23 cellular contexts compared by ENCODE assay signal in the genomic region with DNA sequence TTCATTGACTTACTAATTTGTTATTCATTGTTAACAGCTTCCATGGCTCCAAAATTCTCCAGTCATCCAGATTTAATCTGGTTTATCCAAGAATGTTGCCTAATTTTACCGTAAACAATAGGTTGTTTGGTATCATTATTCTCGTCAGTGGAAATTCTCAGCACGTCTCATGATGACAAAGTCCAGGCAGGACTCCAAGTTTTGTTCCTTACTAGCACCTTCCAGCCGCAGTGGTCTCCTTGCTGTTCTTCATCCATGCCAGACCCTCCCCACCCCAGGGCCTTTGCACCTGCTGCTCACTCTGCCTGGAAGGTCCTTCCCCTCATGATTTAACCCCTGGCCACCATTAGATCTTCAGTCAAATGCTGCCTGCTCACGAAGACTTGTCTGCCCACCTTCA. TPM values are rescaled to one million over a fixed set of nuclear protein-coding genes. Genes with fewer than 3 reads are reported as not detected.
A peak's percentile ranks its signal among the peaks of the same experiment; 100 is the strongest.
DNase-seq lines count a peak whose midpoint lies in the region; ATAC-seq and TF ChIP-seq lines count a peak whose summit lies in the region.
"Had no signal": no experiment of that assay in that cellular context is flagged by ENCODE, and none has a peak within 500 bp of the region (broad histone marks: within the 10 kb centered on the region; RNA-seq: fewer than 3 reads in every experiment).

No MANE protein-coding gene starts in this region.

- H3K18ac ChIP-seq in IMR-90 (ENCODE audit: low read depth, low read length) = no peak overlapping the region

- no peak overlapping the region for H4K8ac ChIP-seq in IMR-90 (ENCODE audit: low read depth in 2 of 2, low read length in 2 of 2)

- in situ Hi-C loops in IMR-90 (cut with MboI; ENCODE audit: low sequenced_read_pairs) = no loop called here

- H3K23ac ChIP-seq in IMR-90 (ENCODE audit: low read depth, low read length) = no peak overlapping the region

- 100% methylated on average over 2 of the region's 5 CpGs; no CpG with 5 or more reads in 1 of the 2 experiments for WGBS in IMR-90 (ENCODE audit: extremely low coverage in 2 of 2, insufficient read length in 1 of 2), 2 experiments
- 65 to 73% (median 67%) methylated on average over 5 of the region's 5 CpGs for WGBS in psoas muscle, 3 donors

- CTCF ChIA-PET in CD4-positive, alpha-beta memory T cell (lab: Charles Lee; ENCODE audit: partially characterized antibody) = interaction anchor here (1.2 kb wide), 1 partner anchor 26 kb away, joined by 4 read pairs; no protein-coding TSS in a partner anchor
- CTCF ChIA-PET in IMR-90 (lab: Yijun Ruan, JAX) = no interaction called here
- CTCF ChIA-PET in activated naive CD4-positive, alpha-beta T cell treated with anti-CD3 and anti-CD28 coated beads, Interleukin-2, amount 10 ng/mL, durations not matched to agents 7 days and 5 days (lab: Charles Lee) = no interaction called here

- H2AK5ac ChIP-seq in IMR-90 (ENCODE audit: low read depth, low read length) = 0 out of 2 replicates have a peak overlapping the region, but pooled peaks have one; percentile 5

- H3K27me3 ChIP-seq in CD4-positive, alpha-beta memory T cell (ENCODE audit: insufficient read depth, low read length) = no peaks in the 10 kb centered on the region
- no peaks in the 10 kb centered on the region for H3K27me3 ChIP-seq in IMR-90 (ENCODE audit: control insufficient read depth, insufficient read depth, low read length)
- no peaks in the 10 kb centered on the region for H3K27me3 ChIP-seq in breast epithelium
- H3K27me3 ChIP-seq in psoas muscle (ENCODE audit: insufficient read depth in 3 of 3, low read length in 2 of 3) = no peaks in the 10 kb centered on the region
- H3K27me3 ChIP-seq: ascending aorta, SJSA1 had no signal

- no peak overlapping the region for H4K91ac ChIP-seq in IMR-90 (ENCODE audit: insufficient read depth, low read depth, low read length)

- H3K4me1 Mint-ChIP-seq in CD4-positive, alpha-beta memory T cell = peaks cover 26 to 54% (median 41%) of the 10 kb centered on the region in 4 donors
- H3K4me1 Mint-ChIP-seq in activated naive CD4-positive, alpha-beta T cell treated with anti-CD3 and anti-CD28 coated beads, Interleukin-2, amount 10 ng/mL, durations not matched to agents 7 days and 5 days = peaks cover 17% of the 10 kb centered on the region
- H3K4me1 Mint-ChIP-seq: GM23338 had no signal

- H2AFZ ChIP-seq in IMR-90 (replicated peaks; ENCODE audit: low read length, poor library complexity) = no peak overlapping the region
- H2AFZ ChIP-seq: GM23338, parathyroid adenoma had no signal

- no peak overlapping the region for H3K4me2 ChIP-seq in IMR-90 (ENCODE audit: low read depth, low read length)
- H3K4me2 ChIP-seq: GM23338 had no signal

- no peak overlapping the region for H3K4ac ChIP-seq in IMR-90 (ENCODE audit: low read depth, low read length)

- dilution Hi-C loops in IMR-90 (cut with HindIII; ENCODE audit: low sequenced_read_pairs, unreplicated experiment) = no loop called here

- H2BK5ac ChIP-seq in IMR-90 (ENCODE audit: low read depth, low read length, poor library complexity, severe bottlenecking) = no peak overlapping the region

- ATAC-seq in IMR-90 (ENCODE audit: low read depth) = no peak
- ATAC-seq in psoas muscle = no peak
- no peak for ATAC-seq in HG03039 (IDR thresholded peaks at IDR 0.05; ENCODE audit: unreplicated experiment)
- ATAC-seq: GM23338, right cardiac atrium had no signal

- no peak for TF ChIP-seq RAD21 in IMR-90 (IDR thresholded peaks at IDR 0.05; ENCODE audit: low read length)

- no peak overlapping the region for H3K9ac ChIP-seq in IMR-90 (ENCODE audit: low read depth, low read length)
- H3K9ac ChIP-seq: parathyroid adenoma had no signal

- TF ChIP-seq CTCF in IMR-90 (conservative IDR thresholded peaks at IDR 0.05; ENCODE audit: low read depth, low read length) = no peak
- no peak for TF ChIP-seq CTCF in breast epithelium (IDR thresholded peaks at IDR 0.05)
- no peak for TF ChIP-seq CTCF in psoas muscle (IDR thresholded peaks at IDR 0.05)

- no peak overlapping the region for H2BK120ac ChIP-seq in IMR-90 (ENCODE audit: low read depth, low read length)

- peaks cover 38% of the 10 kb centered on the region for H3K4me1 ChIP-seq in CD4-positive, alpha-beta memory T cell (ENCODE audit: insufficient read depth, low read length)
- H3K4me1 ChIP-seq in IMR-90 (ENCODE audit: control insufficient read depth, insufficient read depth, low read length) (peaks cover 23% of the 10 kb centered on the region), breast epithelium (peaks cover 2 to 19% of the 10 kb centered on the region in 2 donors), psoas muscle (peaks cover 27% of the 10 kb centered on the region)

- H3K9me1 ChIP-seq in IMR-90 (ENCODE audit: insufficient read depth, low read length) = peaks cover 33% of the 10 kb centered on the region

- H3K27ac Mint-ChIP-seq in CD4-positive, alpha-beta memory T cell = peak overlapping the region; percentile 65 to 91 (median 85)
- no peak overlapping the region for H3K27ac Mint-ChIP-seq in activated naive CD4-positive, alpha-beta T cell treated with anti-CD3 and anti-CD28 coated beads, Interleukin-2, amount 10 ng/mL, durations not matched to agents 7 days and 5 days
- H3K27ac Mint-ChIP-seq: activated naive CD8-positive, alpha-beta T cell; GM23338 had no signal

- H3K27me3 Mint-ChIP-seq in CD4-positive, alpha-beta memory T cell = no peaks in the 10 kb centered on the region
- H3K27me3 Mint-ChIP-seq in activated naive CD4-positive, alpha-beta T cell treated with anti-CD3 and anti-CD28 coated beads, Interleukin-2, amount 10 ng/mL, durations not matched to agents 7 days and 5 days = no peaks in the 10 kb centered on the region
- H3K27me3 Mint-ChIP-seq: activated CD4-positive, alpha-beta memory T cell treated with anti-CD3 and anti-CD28 coated beads for 36 hours; activated naive CD8-positive, alpha-beta T cell; dendritic cell treated with granulocyte-macrophage colony-stimulating factor and Interleukin-4, amounts not matched to agents 40 ng/mL and 50 ng/mL, for 4 days; T-cell had no signal

- intact Hi-C loops in CD4-positive, alpha-beta memory T cell (cut with micrococcal nuclease) = no loop called here
- intact Hi-C loops in IMR-90 (cut with micrococcal nuclease) = no loop called here
- intact Hi-C loops in breast epithelium (cut with DNase I; ENCODE audit: low total_unique reads) = no loop called here
- intact Hi-C loops in psoas muscle (cut with DNase I) = no loop called here

- no peak for DNase-seq in CD4-positive, alpha-beta memory T cell
- DNase-seq in IMR-90 (no peak), breast epithelium (ENCODE audit: low spot score in 2 of 2) (no peak), psoas muscle (no peak), activated T-cell treated with anti-CD3 and anti-CD28 coated beads for 4 hours (no peak)
- DNase-seq in activated naive CD4-positive, alpha-beta T cell treated with anti-CD3 and anti-CD28 coated beads, Interleukin-2, amount 10 ng/mL, durations not matched to agents 7 days and 5 days = no peak
- DNase-seq: activated CD4-positive, alpha-beta memory T cell treated with anti-CD3 and anti-CD28 coated beads for 36 hours; activated CD8-positive, alpha-beta memory T cell treated with anti-CD3 and anti-CD28 coated beads, Interleukin-2, amount 50 U/mL, for 48 hours; DMS 273 treated with DMSO at 0.1 percent for 48 hours; NCI-H1105; NCI-H187 treated with DMSO at 0.1 percent for 48 hours; NCI-H524; right cardiac atrium; stimulated activated CD4-positive, alpha-beta T cell treated with anti-CD3 and anti-CD28 coated beads, Interleukin-2, amount 100 ng/mL, for 48 hours; T-cell had no signal

- no peak overlapping the region for H2AK9ac ChIP-seq in IMR-90 (replicated peaks; ENCODE audit: low read depth, low read length, poor library complexity)

- BruUV-seq in IMR-90 (replicated peaks; lab: Mats Ljungman, UMichigan) = no TSS peak

- H3K36me3 ChIP-seq in CD4-positive, alpha-beta memory T cell (ENCODE audit: insufficient read depth, low read length) = no peaks in the 10 kb centered on the region
- H3K36me3 ChIP-seq in IMR-90 (ENCODE audit: control insufficient read depth, insufficient read depth, low read length) = peaks cover 32% of the 10 kb centered on the region
- no peaks in the 10 kb centered on the region for H3K36me3 ChIP-seq in breast epithelium
- H3K36me3 ChIP-seq in psoas muscle (ENCODE audit: insufficient read depth in 1 of 2, low read depth in 1 of 2) = peaks cover 0 to 58% of the 10 kb centered on the region in 2 donors
- H3K36me3 ChIP-seq: SJSA1 had no signal

- TF ChIP-seq POLR2A in IMR-90 (IDR thresholded peaks at IDR 0.05; ENCODE audit: low read depth, low read length) (no peak), breast epithelium (IDR thresholded peaks at IDR 0.05) (no peak)

- POLR2A ChIA-PET in CD4-positive, alpha-beta memory T cell (lab: Charles Lee; ENCODE audit: partially characterized antibody) = no interaction called here
- POLR2A ChIA-PET in IMR-90 (lab: Charles Lee; ENCODE audit: unreplicated experiment) = no interaction called here

- no peak overlapping the region for H3K4me3 ChIP-seq in CD4-positive, alpha-beta memory T cell (ENCODE audit: low read length in 2 of 2)
- H3K4me3 ChIP-seq in IMR-90 (ENCODE audit: insufficient read depth, low read depth, low read length) = no peak overlapping the region
- no peak overlapping the region for H3K4me3 ChIP-seq in breast epithelium
- H3K4me3 ChIP-seq in psoas muscle = no peak overlapping the region
- H3K4me3 ChIP-seq: ascending aorta, GM23338, SJSA1 had no signal

- no peaks in the 10 kb centered on the region for H3K36me3 Mint-ChIP-seq in CD4-positive, alpha-beta memory T cell
- no peaks in the 10 kb centered on the region for H3K36me3 Mint-ChIP-seq in activated naive CD4-positive, alpha-beta T cell treated with anti-CD3 and anti-CD28 coated beads, Interleukin-2, amount 10 ng/mL, durations not matched to agents 7 days and 5 days
- H3K36me3 Mint-ChIP-seq: activated CD4-positive, alpha-beta memory T cell treated with anti-CD3 and anti-CD28 coated beads for 36 hours; activated naive CD8-positive, alpha-beta T cell; T-cell had no signal

- H3K27ac ChIP-seq in CD4-positive, alpha-beta memory T cell (ENCODE audit: low read depth, low read length) = no peak overlapping the region
- H3K27ac ChIP-seq in IMR-90 (ENCODE audit: insufficient read depth, low read length) = no peak overlapping the region
- peak overlapping the region; percentile 50 to 65 for H3K27ac ChIP-seq in breast epithelium
- peak overlapping the region; percentile 33 for H3K27ac ChIP-seq in psoas muscle
- H3K27ac ChIP-seq: ascending aorta, C4-2B, parathyroid adenoma, SJSA1 had no signal

- H3K79me1 ChIP-seq in IMR-90 (ENCODE audit: low read depth in 1 of 2, low read length in 2 of 2) = peaks cover 24 to 80% of the 10 kb centered on the region in 2 experiments

- 0 out of 3 replicates have a peak overlapping the region, but pooled peaks have one; percentile 17 for H2BK15ac ChIP-seq in IMR-90 (ENCODE audit: low read depth, low read length)

- H3K4me3 Mint-ChIP-seq in CD4-positive, alpha-beta memory T cell = peak overlapping the region in 7 of 8 donors; percentile 14 to 70 (median 57)
- no peak overlapping the region for H3K4me3 Mint-ChIP-seq in activated naive CD4-positive, alpha-beta T cell treated with anti-CD3 and anti-CD28 coated beads, Interleukin-2, amount 10 ng/mL, durations not matched to agents 7 days and 5 days
- H3K4me3 Mint-ChIP-seq: activated CD4-positive, alpha-beta memory T cell treated with anti-CD3 and anti-CD28 coated beads for 36 hours; activated naive CD8-positive, alpha-beta T cell; dendritic cell treated with granulocyte-macrophage colony-stimulating factor and Interleukin-4, amounts not matched to agents 40 ng/mL and 50 ng/mL, for 4 days; GM23338; T-cell had no signal

- no peak overlapping the region for H3K14ac ChIP-seq in IMR-90 (replicated peaks; ENCODE audit: low read depth, low read length)

- no peak overlapping the region for H2BK20ac ChIP-seq in IMR-90 (ENCODE audit: low read depth, low read length)

- peaks cover 11% of the 10 kb centered on the region for H4K20me1 ChIP-seq in IMR-90 (ENCODE audit: insufficient read depth, low read length)

- H3K56ac ChIP-seq in IMR-90 (ENCODE audit: extremely low read depth, insufficient read depth, low read length) = no peak overlapping the region

- H3K9me3 Mint-ChIP-seq in CD4-positive, alpha-beta memory T cell = no peaks in the 10 kb centered on the region
- no peaks in the 10 kb centered on the region for H3K9me3 Mint-ChIP-seq in activated naive CD4-positive, alpha-beta T cell treated with anti-CD3 and anti-CD28 coated beads, Interleukin-2, amount 10 ng/mL, durations not matched to agents 7 days and 5 days
- H3K9me3 Mint-ChIP-seq: activated CD4-positive, alpha-beta memory T cell treated with anti-CD3 and anti-CD28 coated beads for 36 hours; dendritic cell treated with granulocyte-macrophage colony-stimulating factor and Interleukin-4, amounts not matched to agents 40 ng/mL and 50 ng/mL, for 4 days; GM23338; T-cell had no signal

- H4K5ac ChIP-seq in IMR-90 (ENCODE audit: low read depth, low read length) = no peak overlapping the region

- H3K9me3 ChIP-seq in CD4-positive, alpha-beta memory T cell (ENCODE audit: control insufficient read depth in 1 of 2, low read length in 2 of 2) = no peaks in the 10 kb centered on the region
- H3K9me3 ChIP-seq in IMR-90 (ENCODE audit: control insufficient read depth, insufficient read depth, low read length) (no peaks in the 10 kb centered on the region), breast epithelium (no peaks in the 10 kb centered on the region), psoas muscle (no peaks in the 10 kb centered on the region)
- H3K9me3 ChIP-seq: ascending aorta, SJSA1 had no signal

RNA-seq across cellular contexts. Expression of a gene that starts 48.1 kb away (rescaled TPM):
- total RNA-seq in CD4-positive, alpha-beta memory T cell = 10 to 100 TPM; 32.5 to 33.5 TPM
- 100 to 1,000 TPM in 1 of 2 donors, 10 to 100 TPM in 1; 80.0 to 116 TPM for polyA plus RNA-seq in CD4-positive, alpha-beta memory T cell
- total RNA-seq in IMR-90 (2012; rRNA removed) = 35.7 and 59.7 TPM in 2 replicates
- 50.9 and 58.8 TPM in 2 replicates for polyA plus RNA-seq in IMR-90 (2012; rRNA removed)
- 22.3 and 26.0 TPM in 2 replicates for polyA plus RNA-seq in IMR-90 (2012; cell fraction: cytosol; rRNA removed)
- polyA plus RNA-seq in IMR-90 (2012; cell fraction: nucleus; rRNA removed; ENCODE audit: low replicate concordance) = 10.2 and 27.2 TPM in 2 replicates
- total RNA-seq in breast epithelium = 10 to 100 TPM; 32.6 to 47.2 (median 44.5) TPM
- 100 to 1,000 TPM in 1 of 4 donors, 10 to 100 TPM in 3; 64.2 to 121 (median 89.5) TPM for total RNA-seq in psoas muscle
- 100 to 1,000 TPM in 2 of 3 donors, 10 to 100 TPM in 1; 95.4 to 114 (median 112) TPM for polyA plus RNA-seq in psoas muscle

Comparison
In these comparisons a context has a peak if more than half of its experiments do, and no peak if none do; other contexts are left out.
1. H3K27ac ChIP-seq: peak in breast epithelium (2 of 2) and psoas muscle (single experiment); none in CD4-positive, alpha-beta memory T cell (single experiment) and IMR-90 (single experiment).